15 cellular contexts compared by ENCODE assay signal in genomic region chr4:185874516-185875230, GRCh38.
DNase-seq lines count a peak whose midpoint lies in the region; ATAC-seq, FAIRE-seq and TF ChIP-seq lines count a peak whose summit lies in the region.
"Had no signal": no experiment of that assay in that cellular context is flagged by ENCODE, and none has a peak within 500 bp of the region (broad histone marks: within the 10 kb centered on the region; RNA-seq: fewer than 3 reads in every experiment).

No MANE protein-coding gene starts in this region.

- intact Hi-C loops in mammary epithelial cell (cut with micrococcal nuclease) (loop anchor here (5.0 kb wide), 1 partner anchor 62 kb away; the partner anchor contains the start of gene SORBS2), kidney (cut with DNase I) (no loop called here)

- DNase-seq in A172 (ENCODE audit: low spot score), result peak; percentile 42
- peak; percentile 26 for DNase-seq in HT1080 (ENCODE audit: low read depth)
- DNase-seq in mammary epithelial cell, result peak; percentile 65
- peak; percentile 33 for DNase-seq in glomerular visceral epithelial cell (ENCODE audit: extremely low spot score)
- no peak for DNase-seq in GM12892 (ENCODE audit: insufficient read length)
- DNase-seq in DMS 273 (lab: John Stamatoyannopoulos, UW; ENCODE audit: unreplicated experiment), result no peak
- DNase-seq in kidney, result no peak
- DNase-seq: activated naive CD4-positive, alpha-beta T cell treated with anti-CD3 and anti-CD28 coated beads, Interleukin-2, amount 10 ng/mL, durations not matched to agents 7 days and 5 days; cerebellar nuclear complex; DMS 273 treated with DMSO at 0.1 percent for 48 hours; erythroblast; stimulated activated CD4-positive, alpha-beta T cell treated with anti-CD3 and anti-CD28 coated beads, Interleukin-12 subunit alpha, Interleukin-12 subunit beta, amount 100 ng/mL, for 4 hours; substantia nigra had no signal

- no TSS peak for BruUV-seq in mammary epithelial cell (replicated peaks; lab: Mats Ljungman, UMichigan)

- TF ChIP-seq POLR2A in GM12892 (IDR thresholded peaks at IDR 0.05; ENCODE audit: low read depth, low read length), result no peak

- CTCF ChIA-PET in mammary epithelial cell (lab: Charles Lee; ENCODE audit: low non-redundant PET), result no interaction called here

- dilution Hi-C loops in mammary epithelial cell (cut with HindIII; ENCODE audit: low sequenced_read_pairs), result no loop called here

- H2AFZ ChIP-seq in mammary epithelial cell (ENCODE audit: low read depth, low read length), result no peak overlapping the region

- no peaks in the 10 kb centered on the region for H3K79me2 ChIP-seq in mammary epithelial cell (ENCODE audit: insufficient read depth, low read length)

- no peak for ATAC-seq in HG02840 (IDR thresholded peaks at IDR 0.05; ENCODE audit: low FRiP score, unreplicated experiment)
- ATAC-seq: WTC11 had no signal

- H3K27me3 ChIP-seq in mammary epithelial cell (ENCODE audit: insufficient read depth, low read length), result no peaks in the 10 kb centered on the region

- H3K36me3 ChIP-seq in mammary epithelial cell (ENCODE audit: insufficient read depth, low read length) (no peaks in the 10 kb centered on the region), kidney (ENCODE audit: control insufficient read depth in 1 of 2, insufficient read depth in 2 of 2, low read length in 2 of 2) (no peaks in the 10 kb centered on the region)

- no peaks in the 10 kb centered on the region for H4K20me1 ChIP-seq in mammary epithelial cell (ENCODE audit: insufficient read depth, low read length)

- peak overlapping the region; percentile 75 for H3K27ac ChIP-seq in mammary epithelial cell (ENCODE audit: insufficient read depth, low read depth, low read length)
- no peak overlapping the region for H3K27ac ChIP-seq in kidney (ENCODE audit: low read depth in 2 of 2, low read length in 2 of 2)

- H3K9me3 ChIP-seq in mammary epithelial cell (replicated peaks; ENCODE audit: insufficient read depth, low read length) (no peaks in the 10 kb centered on the region), kidney (ENCODE audit: control insufficient read depth in 1 of 2, low read length in 2 of 2) (no peaks in the 10 kb centered on the region)

- FAIRE-seq in GM12892 (lab: Jason Lieb, UNC) (no peak), kidney (lab: Jason Lieb, UNC) (no peak)

- in situ Hi-C loops in mammary epithelial cell (cut with MboI; ENCODE audit: low sequenced_read_pairs in 2 of 2), result no loop called here

- H3K4me1 ChIP-seq in mammary epithelial cell (ENCODE audit: insufficient read depth, low read length) (peaks cover 4% of the 10 kb centered on the region), kidney (ENCODE audit: control insufficient read depth in 1 of 2, insufficient read depth in 1 of 2, low read depth in 1 of 2, low read length in 2 of 2) (no peaks in the 10 kb centered on the region)

- TF ChIP-seq CTCF in mammary epithelial cell (conservative IDR thresholded peaks at IDR 0.05 in 1 of 2, IDR thresholded peaks at IDR 0.05 in 1 of 2; ENCODE audit: extremely low read depth in 1 of 2, insufficient read depth in 1 of 2, low read depth in 1 of 2, low read length in 2 of 2) (no peak), kidney (IDR thresholded peaks at IDR 0.05; ENCODE audit: borderline replicate concordance, extremely low read depth, insufficient read depth) (no peak)

- H3K9ac ChIP-seq in mammary epithelial cell (ENCODE audit: insufficient read depth, low read length), result no peak overlapping the region
- no peak overlapping the region for H3K9ac ChIP-seq in kidney (ENCODE audit: low read length in 2 of 2)

- H3K4me2 ChIP-seq in mammary epithelial cell (ENCODE audit: insufficient read depth, low read depth, low read length), result no peak overlapping the region

- 50% methylated on average over 3 of the region's 3 CpGs for WGBS in mammary epithelial cell (ENCODE audit: low coverage, missing lambda C conversion rate)

- H3K4me3 ChIP-seq in mammary epithelial cell (replicated peaks in 1 of 3; ENCODE audit: insufficient read depth in 1 of 3, low read depth in 2 of 3, low read length in 3 of 3), result no peak overlapping the region
- no peak overlapping the region for H3K4me3 ChIP-seq in kidney (ENCODE audit: low read length in 2 of 2)

Comparison
In these comparisons a context has a peak if more than half of its experiments do, and no peak if none do; other contexts are left out.
1. DNase-seq: peak in A172 (single experiment), HT1080 (single experiment), mammary epithelial cell (single experiment) and glomerular visceral epithelial cell (single experiment); none in GM12892 (single experiment), DMS 273 (single experiment) and kidney (single experiment).